ENCODE assay signal across 8 cellular contexts in the genomic region with DNA sequence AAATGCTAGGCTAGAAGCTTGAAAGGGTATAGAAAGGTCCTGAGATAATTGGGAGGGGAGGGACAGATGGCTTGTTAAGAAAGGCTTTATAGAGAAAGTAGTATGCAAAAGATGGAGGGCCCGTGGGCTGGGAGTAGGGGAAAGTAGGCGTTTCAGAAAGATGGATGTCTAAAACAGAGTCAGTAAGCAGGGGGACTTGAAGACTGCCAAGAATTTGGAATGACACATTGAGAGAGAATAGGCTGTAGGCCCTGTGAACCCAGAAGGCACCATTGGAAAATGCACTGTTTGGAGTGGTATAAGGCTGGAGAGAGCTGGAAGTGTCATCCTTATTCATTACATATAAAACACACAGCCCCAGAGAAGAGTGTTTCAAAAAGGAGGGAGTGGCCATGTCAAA. TPM values are rescaled to one million over a fixed set of nuclear protein-coding genes. Genes with fewer than 3 reads are reported as not detected.
DNase-seq lines count a peak whose midpoint lies in the region; ATAC-seq and TF ChIP-seq lines count a peak whose summit lies in the region.

No MANE protein-coding gene starts in this region.

- no peak for TF ChIP-seq POLR2A in prostate gland (IDR thresholded peaks at IDR 0.05)

- TF ChIP-seq CTCF in GM12875 (IDR thresholded peaks at IDR 0.05; ENCODE audit: borderline replicate concordance, insufficient read depth, low read depth, low read length) (no peak), VCaP (conservative IDR thresholded peaks at IDR 0.05) (no peak), fibroblast of mammary gland (conservative IDR thresholded peaks at IDR 0.05; ENCODE audit: control insufficient read depth, insufficient read depth, low read depth, low read length) (no peak), prostate gland (IDR thresholded peaks at IDR 0.05) (no peak)

- peak overlapping the region; percentile 98 for H3K4me3 ChIP-seq in GM12875 (ENCODE audit: low read depth, low read length)
- peak overlapping the region; percentile 90 for H3K4me3 ChIP-seq in fibroblast of mammary gland (ENCODE audit: control insufficient read depth, low read depth, low read length)
- H3K4me3 ChIP-seq in prostate gland: peak overlapping the region; percentile 83 to 91

- no peaks in the 10 kb centered on the region for H3K9me3 ChIP-seq in prostate gland

- in situ Hi-C loops in ACHN (cut with HindIII; ENCODE audit: low pct_ligation_motif_present, low pct_unique_long_range_greater_than_20kb, low sequenced_read_pairs): no loop called here

- H3K36me3 ChIP-seq in prostate gland: peaks cover 0 to 3% of the 10 kb centered on the region in 2 donors

- ATAC-seq in HG03159 (IDR thresholded peaks at IDR 0.05; ENCODE audit: unreplicated experiment): no peak

- peak overlapping the region; percentile 98 for H3K27ac ChIP-seq in VCaP
- H3K27ac ChIP-seq in prostate gland: peak overlapping the region; percentile 93 to 96

- no peaks in the 10 kb centered on the region for H3K27me3 ChIP-seq in prostate gland (replicated peaks; ENCODE audit: insufficient read depth)

- peaks cover 8% of the 10 kb centered on the region for H3K4me1 ChIP-seq in prostate gland (replicated peaks)

- intact Hi-C loops in prostate gland (cut with DNase I): loop anchor here (5.0 kb wide), 1 partner anchor 46 kb away; a partner anchor contains a TSS

- peak; percentile 22 for DNase-seq in ACHN
- peak; percentile 60 for DNase-seq in fibroblast of mammary gland (ENCODE audit: low read depth)
- no peak for DNase-seq in prostate gland (ENCODE audit: low spot score)
- DNase-seq in stimulated activated naive CD4-positive, alpha-beta T cell (lab: John Stamatoyannopoulos, UW): no peak
- DNase-seq in NCI-H446 treated with DMSO at 0.1 percent for 48 hours (lab: John Stamatoyannopoulos, UW): no peak

- WGBS in prostate gland: 1% methylated on average over 2 of the region's 2 CpGs

RNA-seq across cellular contexts. Expression of a gene that starts 0.9 kb away (rescaled TPM):
- 10 to 100 TPM; 73.9 to 78.6 TPM for total RNA-seq in prostate gland

RNA-seq across cellular contexts. Expression of a gene that starts 1.2 kb away (rescaled TPM):
- total RNA-seq in prostate gland: 10 to 100 TPM; 10.5 to 13.3 TPM

RNA-seq across cellular contexts. Expression of a gene that starts 45.8 kb away (rescaled TPM):
- total RNA-seq in prostate gland: 10 to 100 TPM; 21.9 to 23.6 TPM

Comparison
In these comparisons a context has a peak if more than half of its experiments do, and no peak if none do; other contexts are left out.
1. DNase-seq: peak in ACHN (single experiment) and fibroblast of mammary gland (single experiment); none in prostate gland (single experiment), stimulated activated naive CD4-positive, alpha-beta T cell (0 of 6) and NCI-H446 treated with DMSO at 0.1 percent for 48 hours (single experiment).
2. Peak in every context shown above with its lines, with median percentiles within 50 percentile points of each other: H3K4me3 ChIP-seq.